Comparison of ENCODE assay signal across 8 cellular contexts in genomic region chr1:92502247-92502646, GRCh38. TPM values are rescaled to one million over a fixed set of nuclear protein-coding genes. Genes with fewer than 3 reads are reported as not detected.
DNase-seq lines count a peak whose midpoint lies in the region; ATAC-seq and TF ChIP-seq lines count a peak whose summit lies in the region.
"Had no signal": no experiment of that assay in that cellular context is flagged by ENCODE, and none has a peak within 500 bp of the region (broad histone marks: within the 10 kb centered on the region; RNA-seq: fewer than 3 reads in every experiment).

No MANE protein-coding gene starts in this region.

- no peak overlapping the region for H3K27ac ChIP-seq in heart right ventricle

- no peaks in the 10 kb centered on the region for H3K9me3 Mint-ChIP-seq in HFFc6

- H3K27me3 ChIP-seq in heart right ventricle, result no peaks in the 10 kb centered on the region

- peak overlapping the region; percentile 29 for H3K27ac Mint-ChIP-seq in HFFc6

- peak; percentile 81 for ATAC-seq in GM18870 (IDR thresholded peaks at IDR 0.05; ENCODE audit: unreplicated experiment)
- ATAC-seq in left colon, result peak; percentile 18
- no peak for ATAC-seq in heart right ventricle

- DNase-seq in HFFc6 (peak; percentile 53), NAMALWA (ENCODE audit: low spot score) (peak; percentile 23), left colon (no peak), heart right ventricle (no peak), Kasumi-1 (lab: John Stamatoyannopoulos, UW) (no peak), NCI-H1417 (lab: John Stamatoyannopoulos, UW) (no peak)
- DNase-seq: activated CD4-positive, alpha-beta T cell treated with anti-CD3 and anti-CD28 coated beads for 1 hour had no signal

- peaks cover 0 to 3% (median 0%) of the 10 kb centered on the region in 9 donors for H3K4me1 ChIP-seq in heart right ventricle

- peaks cover 31% of the 10 kb centered on the region for H3K4me1 Mint-ChIP-seq in HFFc6 (ENCODE audit: low read depth)

- no peak overlapping the region for H3K4me3 Mint-ChIP-seq in HFFc6

- peaks cover 0 to 3% (median 0%) of the 10 kb centered on the region in 11 donors for H3K9me3 ChIP-seq in heart right ventricle

- H3K27me3 Mint-ChIP-seq in HFFc6 (ENCODE audit: insufficient read depth), result peaks cover under 1% of the 10 kb centered on the region; the same call in 1 of the 2 replicates

- no peak overlapping the region for H3K4me3 ChIP-seq in heart right ventricle

- TF ChIP-seq CTCF in HFFc6 (IDR thresholded peaks at IDR 0.05) (no peak), heart right ventricle (IDR thresholded peaks at IDR 0.05) (no peak)

- intact Hi-C loops in left colon (cut with DNase I, micrococcal nuclease) (no loop called here), heart right ventricle (cut with DNase I) (no loop called here)

- no peaks in the 10 kb centered on the region for H3K36me3 ChIP-seq in heart right ventricle

- no peaks in the 10 kb centered on the region for H3K36me3 Mint-ChIP-seq in HFFc6 (ENCODE audit: low read depth)

RNA-seq across cellular contexts. Expression of gene GFI1, which starts 15.5 kb away (rescaled TPM):
- under 1 TPM in 5 of 6 experiments, not detected in 1; 0.05 to 0.28 (median 0.07) TPM for total RNA-seq in HFFc6 (2021; fragmentation: NEBNext Ultra II Directional; extraction: Animal tissue kit (Norgen Biotek cat#: 25700))
- total RNA-seq in left colon (1 to 10 TPM; 8.2 to 9.2 TPM), heart right ventricle (1 to 10 TPM in 1 of 10 donors, under 1 TPM in 6, not detected in 3; 0.10 to 1.3 (median 0.18) TPM)
- polyA plus RNA-seq in heart right ventricle, result under 1 TPM; 0.09 to 0.15 TPM

Comparison
In these comparisons a context has a peak if more than half of its experiments do, and no peak if none do; other contexts are left out.
1. ATAC-seq: peak in GM18870 (single experiment) and left colon (single experiment); none in heart right ventricle (0 of 8).
2. DNase-seq: peak in HFFc6 (single experiment) and NAMALWA (single experiment); none in left colon (0 of 2), heart right ventricle (0 of 2), Kasumi-1 (0 of 2) and NCI-H1417 (0 of 3).